25 cellular contexts compared by ENCODE assay signal in genomic region chr4:19786616-19787015, GRCh38.
"Had no signal": no experiment of that assay in that cellular context is flagged by ENCODE, and none has a peak within 500 bp of the region (broad histone marks: within the 10 kb centered on the region; RNA-seq: fewer than 3 reads in every experiment).

No MANE protein-coding gene starts in this region.

- H3K27ac ChIP-seq: colonic mucosa, coronary artery, dorsolateral prefrontal cortex, epithelial cell of prostate, esophagus muscularis mucosa, esophagus squamous epithelium, foreskin keratinocyte, gastrocnemius medialis, gastroesophageal sphincter, heart left ventricle, heart right ventricle had no signal

- H3K4me3 ChIP-seq: colonic mucosa, coronary artery, dorsolateral prefrontal cortex, esophagus muscularis mucosa, esophagus squamous epithelium, gastrocnemius medialis, gastroesophageal sphincter, heart left ventricle, heart right ventricle had no signal

- H3K4me1 Mint-ChIP-seq: endodermal cell had no signal

- H3K9me3 ChIP-seq: colonic mucosa, gastrocnemius medialis had no signal

- H3K27ac Mint-ChIP-seq: dendritic cell treated with granulocyte-macrophage colony-stimulating factor and Interleukin-4, amounts not matched to agents 40 ng/mL and 50 ng/mL, for 4 days; effector memory CD8-positive, alpha-beta T cell; endodermal cell had no signal

- H3K27me3 Mint-ChIP-seq: dendritic cell treated with granulocyte-macrophage colony-stimulating factor and Interleukin-4, amounts not matched to agents 40 ng/mL and 50 ng/mL, for 4 days; effector memory CD8-positive, alpha-beta T cell had no signal

- DNase-seq: colonic mucosa; cortex of kidney; dermis blood vessel endothelial cell; dorsolateral prefrontal cortex; effector CD4-positive, alpha-beta T cell; effector CD8-positive, alpha-beta T cell; effector memory CD4-positive, alpha-beta T cell; effector memory CD8-positive, alpha-beta T cell; endodermal cell; erythroblast; esophagus squamous epithelium; foreskin fibroblast; foreskin keratinocyte; foreskin melanocyte; gastrocnemius medialis; glutamatergic neuron; head of caudate nucleus; heart left ventricle; heart right ventricle had no signal

- H3K4me1 ChIP-seq: colonic mucosa, esophagus muscularis mucosa, esophagus squamous epithelium, foreskin keratinocyte, gastrocnemius medialis, gastroesophageal sphincter, heart left ventricle, heart right ventricle had no signal

- FAIRE-seq: endothelial cell of umbilical vein had no signal

- H3K4me3 Mint-ChIP-seq: dendritic cell treated with granulocyte-macrophage colony-stimulating factor and Interleukin-4, amounts not matched to agents 40 ng/mL and 50 ng/mL, for 4 days; effector memory CD8-positive, alpha-beta T cell; endodermal cell had no signal

- H3K36me3 ChIP-seq: colonic mucosa, esophagus muscularis mucosa, esophagus squamous epithelium, gastrocnemius medialis, gastroesophageal sphincter, heart left ventricle, heart right ventricle had no signal
